In the genomic region with DNA sequence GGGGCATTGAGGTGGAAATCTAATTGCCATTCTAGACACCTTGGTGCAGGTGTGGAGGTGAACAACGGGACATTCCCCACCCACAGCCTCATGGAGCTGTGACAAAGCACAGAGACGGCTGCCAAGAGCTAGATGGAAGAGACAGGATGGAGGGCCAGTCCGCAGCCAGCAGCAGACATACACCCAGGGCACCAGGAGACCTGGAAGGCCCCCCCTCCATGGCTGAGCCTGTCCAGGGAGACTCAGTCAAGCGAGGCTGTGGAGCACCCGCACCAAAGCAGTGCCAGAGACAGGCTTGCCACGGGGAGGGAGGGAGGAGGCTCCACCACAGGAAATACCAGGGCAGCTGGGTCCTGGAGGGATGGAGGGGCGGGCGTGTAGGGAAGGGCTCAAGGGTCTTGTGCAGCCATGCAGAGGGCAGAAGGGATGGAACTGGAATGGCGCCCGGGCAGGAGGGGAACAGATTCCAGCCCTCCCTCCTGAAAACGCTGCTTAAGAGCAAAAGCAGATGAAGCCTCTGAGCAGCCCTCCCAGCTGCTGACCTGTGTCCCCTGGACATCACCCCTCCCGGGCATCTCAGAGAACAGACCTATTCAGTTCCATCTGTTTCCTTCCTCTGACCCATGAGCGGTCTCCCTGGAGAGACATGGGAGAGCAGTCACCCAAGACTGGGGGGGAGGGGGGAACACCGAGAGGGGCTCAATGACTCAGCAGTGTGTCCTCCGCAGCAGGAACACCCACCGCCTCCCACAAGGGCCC, we compare ENCODE assay signal across 8 cellular contexts. TPM values are rescaled to one million over a fixed set of nuclear protein-coding genes. Genes with fewer than 3 reads are reported as not detected.
DNase-seq lines count a peak whose midpoint lies in the region; ATAC-seq and TF ChIP-seq lines count a peak whose summit lies in the region.

No MANE protein-coding gene starts in this region.

- DNase-seq in ACHN (peak; percentile 93), right cardiac atrium (peak in 2 of 3 donors; percentile 74 to 78), CD1c-positive myeloid dendritic cell (ENCODE audit: extremely low spot score) (no peak)
- DNase-seq in activated naive CD4-positive, alpha-beta T cell treated with anti-CD3 and anti-CD28 coated beads, Interleukin-2, amount 50 U/mL, for 16 hours, result peak; percentile 22
- no peak for DNase-seq in stimulated activated naive CD4-positive, alpha-beta T cell treated with Interleukin-2 at 50 U/mL for 16 hours (lab: John Stamatoyannopoulos, UW)

- intact Hi-C loops in right cardiac atrium (cut with DNase I), result no loop called here

- H3K27ac ChIP-seq in HEK293 (ENCODE audit: extremely low read depth, low read depth, low read length) (no peak overlapping the region), right cardiac atrium (ENCODE audit: low read length) (peak overlapping the region; percentile 73), skeletal muscle tissue (ENCODE audit: low read depth, low read length) (peak overlapping the region; percentile 75)

- ATAC-seq in right cardiac atrium, result peak; percentile 28 to 48
- no peak for ATAC-seq in GM21528 (IDR thresholded peaks at IDR 0.05; ENCODE audit: low FRiP score, unreplicated experiment)

- H3K27me3 ChIP-seq in right cardiac atrium (ENCODE audit: control insufficient read depth, insufficient read depth), result no peaks in the 10 kb centered on the region
- no peaks in the 10 kb centered on the region for H3K27me3 ChIP-seq in skeletal muscle tissue (ENCODE audit: control insufficient read depth in 3 of 3, insufficient read depth in 3 of 3, low read length in 3 of 3)

- H3K4me3 ChIP-seq in HEK293 (ENCODE audit: low read depth, low read length), result no peak overlapping the region
- H3K4me3 ChIP-seq in right cardiac atrium (ENCODE audit: low read length), result no peak overlapping the region
- peak overlapping the region; percentile 54 to 65 (median 54) for H3K4me3 ChIP-seq in skeletal muscle tissue (ENCODE audit: low read length in 3 of 3)

- H3K9ac ChIP-seq in skeletal muscle tissue (ENCODE audit: low read depth in 1 of 3, low read length in 3 of 3), result peak overlapping the region; percentile 59 to 77 (median 60)

- H3K4me1 ChIP-seq in HEK293 (ENCODE audit: control insufficient read depth, insufficient read depth, low read length) (peaks cover 7% of the 10 kb centered on the region), right cardiac atrium (ENCODE audit: control insufficient read depth, insufficient read depth, low read length) (peaks cover 43% of the 10 kb centered on the region), skeletal muscle tissue (ENCODE audit: control insufficient read depth in 3 of 3, insufficient read depth in 3 of 3, low read length in 3 of 3) (peaks cover 75 to 84% (median 83%) of the 10 kb centered on the region in 3 donors)

- H3K9me3 ChIP-seq in HEK293 (ENCODE audit: control insufficient read depth, insufficient read depth, low read depth, low read length), result no peaks in the 10 kb centered on the region
- H3K9me3 ChIP-seq in right cardiac atrium (ENCODE audit: control insufficient read depth, low read length), result no peaks in the 10 kb centered on the region
- H3K9me3 ChIP-seq in skeletal muscle tissue (ENCODE audit: control insufficient read depth in 3 of 3, low read length in 3 of 3), result no peaks in the 10 kb centered on the region

- in situ Hi-C loops in ACHN (cut with HindIII; ENCODE audit: low pct_ligation_motif_present, low pct_unique_long_range_greater_than_20kb, low sequenced_read_pairs), result no loop called here

- POLR2A ChIA-PET in HEK293 (lab: Yijun Ruan, JAX), result interaction anchor here (1.3 kb wide), 1 partner anchor 11 kb away, joined by 4 read pairs; no protein-coding TSS in a partner anchor

- no peak for TF ChIP-seq CTCF in HEK293 (tag by site-specific recombination; IDR thresholded peaks at IDR 0.05)

- CTCF ChIA-PET in HEK293 (lab: Yijun Ruan, JAX), result no interaction called here

- WGBS in right cardiac atrium, result 11% methylated on average over 16 of the region's 16 CpGs

- H3K36me3 ChIP-seq in HEK293 (ENCODE audit: control insufficient read depth in 2 of 2, insufficient read depth in 1 of 2, low read length in 2 of 2), result peaks cover 0 to 3% of the 10 kb centered on the region in 2 experiments; a peak in 2 of 3 replicates
- no peaks in the 10 kb centered on the region for H3K36me3 ChIP-seq in skeletal muscle tissue (ENCODE audit: control insufficient read depth in 3 of 3, insufficient read depth in 3 of 3, low read length in 3 of 3)

TF ChIP-seq in HEK293, 187 proteins besides CTCF, POLR2A, EP300 and RAD21:
- TF ChIP-seq ZNF394 (tag by site-specific recombination; IDR thresholded peaks at IDR 0.05; ENCODE audit: borderline replicate concordance) (0 out of 2 replicates have a peak, but pooled peaks have one; percentile 21), ZNF596 (tag by site-specific recombination; IDR thresholded peaks at IDR 0.05) (no peak), ZNF621 (tag by site-specific recombination; IDR thresholded peaks at IDR 0.05) (no peak), ZNF362 (tag by site-specific recombination; IDR thresholded peaks at IDR 0.05) (no peak), GLIS2 (tag by site-specific recombination; IDR thresholded peaks at IDR 0.05) (no peak), ZNF341 (tag by site-specific recombination; IDR thresholded peaks at IDR 0.05; ENCODE audit: low read depth) (peak; percentile 71)
- TF ChIP-seq, protein P1, sequence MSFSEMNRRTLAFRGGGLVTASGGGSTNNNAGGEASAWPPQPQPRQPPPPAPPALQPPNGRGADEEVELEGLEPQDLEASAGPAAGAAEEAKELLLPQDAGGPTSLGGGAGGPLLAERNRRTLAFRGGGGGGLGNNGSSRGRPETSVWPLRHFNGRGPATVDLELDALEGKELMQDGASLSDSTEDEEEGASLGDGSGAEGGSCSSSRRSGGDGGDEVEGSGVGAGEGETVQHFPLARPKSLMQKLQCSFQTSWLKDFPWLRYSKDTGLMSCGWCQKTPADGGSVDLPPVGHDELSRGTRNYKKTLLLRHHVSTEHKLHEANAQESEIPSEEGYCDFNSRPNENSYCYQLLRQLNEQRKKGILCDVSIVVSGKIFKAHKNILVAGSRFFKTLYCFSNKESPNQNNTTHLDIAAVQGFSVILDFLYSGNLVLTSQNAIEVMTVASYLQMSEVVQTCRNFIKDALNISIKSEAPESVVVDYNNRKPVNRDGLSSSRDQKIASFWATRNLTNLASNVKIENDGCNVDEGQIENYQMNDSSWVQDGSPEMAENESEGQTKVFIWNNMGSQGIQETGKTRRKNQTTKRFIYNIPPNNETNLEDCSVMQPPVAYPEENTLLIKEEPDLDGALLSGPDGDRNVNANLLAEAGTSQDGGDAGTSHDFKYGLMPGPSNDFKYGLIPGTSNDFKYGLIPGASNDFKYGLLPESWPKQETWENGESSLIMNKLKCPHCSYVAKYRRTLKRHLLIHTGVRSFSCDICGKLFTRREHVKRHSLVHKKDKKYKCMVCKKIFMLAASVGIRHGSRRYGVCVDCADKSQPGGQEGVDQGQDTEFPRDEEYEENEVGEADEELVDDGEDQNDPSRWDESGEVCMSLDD (tag by site-specific recombination; IDR thresholded peaks at IDR 0.05), result no peak

RNA-seq across cellular contexts. Expression of gene EPS15L1, which starts 14.4 kb away (rescaled TPM):
- total RNA-seq in right cardiac atrium (10 to 100 TPM; 64.6 to 88.9 (median 83.0) TPM), skeletal muscle tissue (15.1 TPM)
- 52.9 TPM for polyA plus RNA-seq in right cardiac atrium

RNA-seq across cellular contexts. Expression of gene CALR3, which starts 38.6 kb away (rescaled TPM):
- total RNA-seq in right cardiac atrium (not detected), skeletal muscle tissue (under 0.01 TPM)
- polyA plus RNA-seq in right cardiac atrium, result not detected

RNA-seq across cellular contexts. Expression of gene C19orf44, which starts 38.8 kb away (rescaled TPM):
- total RNA-seq in right cardiac atrium, result 1 to 10 TPM; 3.4 to 4.2 (median 4.0) TPM
- polyA plus RNA-seq in right cardiac atrium, result 3.3 TPM
- total RNA-seq in skeletal muscle tissue, result 2.6 TPM

Comparison
In these comparisons a context has a peak if more than half of its experiments do, and no peak if none do; other contexts are left out.
1. DNase-seq: peak in ACHN (single experiment), activated naive CD4-positive, alpha-beta T cell treated with anti-CD3 and anti-CD28 coated beads, Interleukin-2, amount 50 U/mL, for 16 hours (single experiment) and right cardiac atrium (2 of 3); none in stimulated activated naive CD4-positive, alpha-beta T cell treated with Interleukin-2 at 50 U/mL for 16 hours (single experiment) and CD1c-positive myeloid dendritic cell (single experiment).
2. H3K4me3 ChIP-seq: peak in skeletal muscle tissue (3 of 3); none in HEK293 (single experiment) and right cardiac atrium (single experiment).